2 cellular contexts compared by ENCODE assay signal in genomic region chr5:116476903-116477537, GRCh38.
A peak's percentile ranks its signal among the peaks of the same experiment; 100 is the strongest.
TF ChIP-seq lines count a peak whose summit lies in the region.

No MANE protein-coding gene starts in this region.

TF ChIP-seq in A549, 52 proteins besides CTCF, POLR2A, EP300 and RAD21:
- TF ChIP-seq NFE2L2 (conservative IDR thresholded peaks at IDR 0.05; ENCODE audit: low read length): no peak
- TF ChIP-seq MAZ (IDR thresholded peaks at IDR 0.05; ENCODE audit: borderline replicate concordance, low read depth, low read length): no peak
- TF ChIP-seq ZFP36 (IDR thresholded peaks at IDR 0.05; ENCODE audit: borderline replicate concordance, partially characterized antibody): peak; percentile 96

TF ChIP-seq in GM23338, 12 proteins besides CTCF, POLR2A, EP300 and RAD21:
- TF ChIP-seq POLR2AphosphoS5 (IDR thresholded peaks at IDR 0.05; ENCODE audit: low read depth): 0 out of 2 replicates have a peak, but pooled peaks have one; percentile 19
- TF ChIP-seq ZNF462 (CRISPR knock-in tag; IDR thresholded peaks at IDR 0.05): no peak
